Comparison of ENCODE assay signal across 1 cellular context in genomic region chr9:95031711-95032461, GRCh38.
A peak's percentile ranks its signal among the peaks of the same experiment; 100 is the strongest.
TF ChIP-seq lines count a peak whose summit lies in the region.

No MANE protein-coding gene starts in this region.

TF ChIP-seq in HepG2, 621 proteins besides CTCF, POLR2A, EP300 and RAD21 (continued from another document):
- TF ChIP-seq ARID5B (CRISPR knock-in tag; IDR thresholded peaks at IDR 0.05): peak; percentile 89
- TF ChIP-seq RFX5 (IDR thresholded peaks at IDR 0.05; ENCODE audit: low read depth, low read length): no peak
- no peak for TF ChIP-seq RFX1 (IDR thresholded peaks at IDR 0.05)
- no peak for TF ChIP-seq ATF7 (IDR thresholded peaks at IDR 0.05)
- no peak for TF ChIP-seq ATF7 (CRISPR knock-in tag; IDR thresholded peaks at IDR 0.05)
- no peak for TF ChIP-seq HDAC6 (IDR thresholded peaks at IDR 0.05; ENCODE audit: low read depth, low read length)
- no peak; the same call in 1 of the 2 replicates for TF ChIP-seq ZBTB38 (CRISPR knock-in tag; IDR thresholded peaks at IDR 0.05)
- no peak for TF ChIP-seq ZNF251 (CRISPR knock-in tag; IDR thresholded peaks at IDR 0.05)
- no peak for TF ChIP-seq DNMT3B (CRISPR knock-in tag; conservative IDR thresholded peaks at IDR 0.05)
- TF ChIP-seq RBAK (CRISPR knock-in tag; IDR thresholded peaks at IDR 0.05): no peak
- TF ChIP-seq GATA4 (IDR thresholded peaks at IDR 0.05; ENCODE audit: borderline replicate concordance, low read depth): peak; percentile 89; the same call in 1 of the 2 replicates
- TF ChIP-seq SMARCC2 (IDR thresholded peaks at IDR 0.05): no peak
- no peak for TF ChIP-seq IRF9 (CRISPR knock-in tag; IDR thresholded peaks at IDR 0.05; ENCODE audit: borderline replicate concordance)
- no peak for TF ChIP-seq ZNF280B (CRISPR knock-in tag; IDR thresholded peaks at IDR 0.05; ENCODE audit: borderline replicate concordance)
- TF ChIP-seq ZNF513 (CRISPR knock-in tag; conservative IDR thresholded peaks at IDR 0.05): no peak
- no peak for TF ChIP-seq ZNF207 (IDR thresholded peaks at IDR 0.05; ENCODE audit: borderline replicate concordance)
- TF ChIP-seq SAP130 (CRISPR knock-in tag; IDR thresholded peaks at IDR 0.05; ENCODE audit: low read depth): peak; percentile 91
- no peak for TF ChIP-seq ZNF160 (CRISPR knock-in tag; IDR thresholded peaks at IDR 0.05)
- TF ChIP-seq ZNF354B (CRISPR knock-in tag; IDR thresholded peaks at IDR 0.05): no peak
- TF ChIP-seq ATAD3A (CRISPR knock-in tag; IDR thresholded peaks at IDR 0.05): no peak
- no peak for TF ChIP-seq ZNF598 (CRISPR knock-in tag; IDR thresholded peaks at IDR 0.05; ENCODE audit: borderline replicate concordance)
- TF ChIP-seq NCOA5 (CRISPR knock-in tag; IDR thresholded peaks at IDR 0.05): no peak
- no peak for TF ChIP-seq ZNF713 (CRISPR knock-in tag; IDR thresholded peaks at IDR 0.05)
- peak; percentile 73 for TF ChIP-seq NR2F6 (IDR thresholded peaks at IDR 0.05)
- TF ChIP-seq NR2F6 (CRISPR knock-in tag; IDR thresholded peaks at IDR 0.05): peak; percentile 26; the same call in 1 of the 2 replicates
- peak; percentile 87 for TF ChIP-seq ZEB1 (IDR thresholded peaks at IDR 0.05; ENCODE audit: insufficient replicate concordance, low read depth)
- peak; percentile 85 for TF ChIP-seq REPIN1 (CRISPR knock-in tag; IDR thresholded peaks at IDR 0.05; ENCODE audit: borderline replicate concordance, low read depth)
- TF ChIP-seq SIX4 (CRISPR knock-in tag; IDR thresholded peaks at IDR 0.05): peak; percentile 75
- no peak for TF ChIP-seq ZBTB8A (CRISPR knock-in tag; IDR thresholded peaks at IDR 0.05; ENCODE audit: borderline replicate concordance, low read depth)
- TF ChIP-seq ZNF12 (CRISPR knock-in tag; IDR thresholded peaks at IDR 0.05): no peak
- peak; percentile 82 for TF ChIP-seq CREM (IDR thresholded peaks at IDR 0.05)
- no peak for TF ChIP-seq CREM (CRISPR knock-in tag; IDR thresholded peaks at IDR 0.05)
- TF ChIP-seq ETV6 (CRISPR knock-in tag; conservative IDR thresholded peaks at IDR 0.05): no peak
- TF ChIP-seq PAXIP1 (CRISPR knock-in tag; conservative IDR thresholded peaks at IDR 0.05): peak; percentile 86
- TF ChIP-seq ZNF274 (CRISPR knock-in tag; IDR thresholded peaks at IDR 0.05): no peak
- peak; percentile 54; the same call in 1 of the 2 replicates for TF ChIP-seq ERF (CRISPR knock-in tag; IDR thresholded peaks at IDR 0.05)
- TF ChIP-seq MEF2D (CRISPR knock-in tag; IDR thresholded peaks at IDR 0.05): no peak
- peak; percentile 80 for TF ChIP-seq BCL6 (CRISPR knock-in tag; IDR thresholded peaks at IDR 0.05)
- no peak for TF ChIP-seq PAX8 (CRISPR knock-in tag; IDR thresholded peaks at IDR 0.05; ENCODE audit: borderline replicate concordance)
- peak; percentile 31; the same call in 1 of the 2 replicates for TF ChIP-seq STAG1 (CRISPR knock-in tag; IDR thresholded peaks at IDR 0.05)
- no peak for TF ChIP-seq EEA1 (CRISPR knock-in tag; IDR thresholded peaks at IDR 0.05; ENCODE audit: borderline replicate concordance)
- peak; percentile 79; the same call in 1 of the 2 replicates for TF ChIP-seq NCOR1 (IDR thresholded peaks at IDR 0.05; ENCODE audit: borderline replicate concordance, low read length)
- TF ChIP-seq GLI4 (CRISPR knock-in tag; IDR thresholded peaks at IDR 0.05; ENCODE audit: borderline replicate concordance): 0 out of 2 replicates have a peak, but pooled peaks have one; percentile 38
- no peak for TF ChIP-seq ZNF577 (CRISPR knock-in tag; IDR thresholded peaks at IDR 0.05; ENCODE audit: borderline replicate concordance, low read depth)
- peak; percentile 65; the same call in 1 of the 2 replicates for TF ChIP-seq ZNF614 (CRISPR knock-in tag; IDR thresholded peaks at IDR 0.05; ENCODE audit: borderline replicate concordance)
- no peak for TF ChIP-seq ZNF235 (CRISPR knock-in tag; IDR thresholded peaks at IDR 0.05; ENCODE audit: borderline replicate concordance)
- peak; percentile 65 for TF ChIP-seq HOXA3 (CRISPR knock-in tag; IDR thresholded peaks at IDR 0.05)
- TF ChIP-seq PHB2 (IDR thresholded peaks at IDR 0.05; ENCODE audit: partially characterized antibody): no peak
- no peak for TF ChIP-seq ZNF496 (CRISPR knock-in tag; IDR thresholded peaks at IDR 0.05; ENCODE audit: insufficient replicate concordance)
- TF ChIP-seq CENPBD1 (CRISPR knock-in tag; IDR thresholded peaks at IDR 0.05; ENCODE audit: borderline replicate concordance, low read depth): no peak
